In the genomic region with DNA sequence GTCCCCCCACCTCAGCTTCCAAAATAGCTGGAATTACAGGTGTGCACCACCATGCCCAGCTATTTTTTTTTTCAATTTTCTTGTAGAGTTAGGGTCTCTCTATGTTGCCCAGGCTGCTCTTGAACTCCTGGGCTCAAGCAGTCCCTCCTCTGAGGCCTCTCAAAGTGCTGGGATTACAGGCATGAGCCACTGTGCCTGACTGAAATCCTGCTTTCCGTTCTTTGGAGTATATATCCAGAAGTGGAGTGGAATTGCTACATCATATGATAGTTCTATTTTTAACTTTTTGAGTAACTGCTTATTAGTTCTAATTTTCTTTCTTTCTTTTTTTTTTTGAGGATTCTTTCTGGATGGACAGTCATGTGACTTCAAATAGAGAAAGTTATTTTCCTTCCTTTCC, we compare ENCODE assay signal across 28 cellular contexts.
DNase-seq lines count a peak whose midpoint lies in the region; ATAC-seq and TF ChIP-seq lines count a peak whose summit lies in the region.
"Had no signal": no experiment of that assay in that cellular context is flagged by ENCODE, and none has a peak within 500 bp of the region (broad histone marks: within the 10 kb centered on the region; RNA-seq: fewer than 3 reads in every experiment).

No MANE protein-coding gene starts in this region.

- H3K4me3 ChIP-seq in fibroblast of the aortic adventitia (ENCODE audit: low read depth, low read length), result no peak overlapping the region
- H3K4me3 ChIP-seq: right lobe of liver, transverse colon had no signal

- DNase-seq in activated T-cell treated with anti-CD3 and anti-CD28 coated beads, Interleukin-2, amount 50 U/mL, for 24 hours, result no peak
- no peak for DNase-seq in activated T-cell treated with anti-CD3 and anti-CD28 coated beads, Interleukin-2, amount 50 U/mL, for 48 hours
- DNase-seq in activated T-helper 1 cell treated with anti-CD3 and anti-CD28 coated beads, Interleukin-12 subunit alpha, Interleukin-12 subunit beta, Interleukin-2, Interleukin-4 antibody, amounts not matched to agents 30 ng/mL and 10 ng/mL and 1 ng/mL, durations not matched to agents 14 hours and 24 hours and 36 hours (ENCODE audit: low spot score), result no peak
- DNase-seq in fibroblast of the aortic adventitia (ENCODE audit: low read depth) (peak; percentile 27), NCI-H226 (no peak), GM13976 (ENCODE audit: low spot score) (no peak)
- DNase-seq in stimulated activated effector memory CD8-positive, alpha-beta T cell treated with anti-CD3 and anti-CD28 coated beads, Interleukin-12 subunit alpha, Interleukin-12 subunit beta, amount 100 ng/mL, for 72 hours (ENCODE audit: low spot score in 2 of 2), result no peak
- DNase-seq in activated CD4-positive, alpha-beta memory T cell treated with anti-CD3 and anti-CD28 coated beads for 36 hours, result no peak
- DNase-seq: 8988T; activated CD4-positive, alpha-beta T cell treated with anti-CD3 and anti-CD28 coated beads for 48 hours; activated CD8-positive, alpha-beta memory T cell treated with anti-CD3 and anti-CD28 coated beads for 24 hours; C1 segment of cervical spinal cord; central memory CD4-positive, alpha-beta T cell; DMS79 treated with DMSO at 0.1 percent for 48 hours; endodermal cell; GDM1; Kasumi-1; NCI-H1417; NCI-H2029 treated with DMSO at 0.1 percent for 48 hours; NCI-H748 treated with DMSO at 0.1 percent for 48 hours; stimulated activated CD4-positive, alpha-beta T cell treated with anti-CD3 and anti-CD28 coated beads, Interleukin-12 subunit alpha, Interleukin-12 subunit beta, amount 100 ng/mL, for 4 hours; stimulated activated CD4-positive, alpha-beta T cell treated with anti-CD3 and anti-CD28 coated beads, Interleukin-2, amount 100 ng/mL, for 48 hours; T1000; transverse colon had no signal

- CTCF ChIA-PET in activated CD4-positive, alpha-beta memory T cell treated with anti-CD3 and anti-CD28 coated beads for 36 hours (lab: Charles Lee), result no interaction called here

- intact Hi-C loops in activated T-helper 1 cell treated with anti-CD3 and anti-CD28 coated beads, Interleukin-12 subunit alpha, Interleukin-12 subunit beta, Interleukin-2, Interleukin-4 antibody, amounts not matched to agents 30 ng/mL and 10 ng/mL and 1 ng/mL, durations not matched to agents 14 hours and 24 hours and 36 hours (cut with micrococcal nuclease), result no loop called here
- intact Hi-C loops in activated CD4-positive, alpha-beta memory T cell treated with anti-CD3 and anti-CD28 coated beads for 36 hours (cut with micrococcal nuclease), result no loop called here

- H3K27ac Mint-ChIP-seq in activated T-cell treated with anti-CD3 and anti-CD28 coated beads, Interleukin-2, amount 50 U/mL, for 24 hours, result peak overlapping the region; percentile 40
- H3K27ac Mint-ChIP-seq in activated T-helper 1 cell treated with anti-CD3 and anti-CD28 coated beads, Interleukin-12 subunit alpha, Interleukin-12 subunit beta, Interleukin-2, Interleukin-4 antibody, amounts not matched to agents 30 ng/mL and 10 ng/mL and 1 ng/mL, durations not matched to agents 14 hours and 24 hours and 36 hours, result peak overlapping the region; percentile 67
- peak overlapping the region; percentile 56 for H3K27ac Mint-ChIP-seq in stimulated activated effector memory CD8-positive, alpha-beta T cell treated with anti-CD3 and anti-CD28 coated beads, Interleukin-12 subunit alpha, Interleukin-12 subunit beta, amount 100 ng/mL, for 72 hours
- no peak overlapping the region for H3K27ac Mint-ChIP-seq in activated CD4-positive, alpha-beta memory T cell treated with anti-CD3 and anti-CD28 coated beads for 36 hours
- H3K27ac Mint-ChIP-seq: dendritic cell treated with granulocyte-macrophage colony-stimulating factor and Interleukin-4, amounts not matched to agents 40 ng/mL and 50 ng/mL, for 4 days; endodermal cell had no signal

- no peak for ATAC-seq in stimulated activated effector memory CD8-positive, alpha-beta T cell treated with anti-CD3 and anti-CD28 coated beads, Interleukin-12 subunit alpha, Interleukin-12 subunit beta, amount 100 ng/mL, for 72 hours
- ATAC-seq: esophagus mucosa, left lobe of liver, right lobe of liver had no signal

- H3K4me3 Mint-ChIP-seq in activated T-cell treated with anti-CD3 and anti-CD28 coated beads, Interleukin-2, amount 50 U/mL, for 24 hours, result no peak overlapping the region
- H3K4me3 Mint-ChIP-seq in activated T-helper 1 cell treated with anti-CD3 and anti-CD28 coated beads, Interleukin-12 subunit alpha, Interleukin-12 subunit beta, Interleukin-2, Interleukin-4 antibody, amounts not matched to agents 30 ng/mL and 10 ng/mL and 1 ng/mL, durations not matched to agents 14 hours and 24 hours and 36 hours, result no peak overlapping the region
- no peak overlapping the region for H3K4me3 Mint-ChIP-seq in stimulated activated effector memory CD8-positive, alpha-beta T cell treated with anti-CD3 and anti-CD28 coated beads, Interleukin-12 subunit alpha, Interleukin-12 subunit beta, amount 100 ng/mL, for 72 hours
- no peak overlapping the region for H3K4me3 Mint-ChIP-seq in activated CD4-positive, alpha-beta memory T cell treated with anti-CD3 and anti-CD28 coated beads for 36 hours
- H3K4me3 Mint-ChIP-seq: dendritic cell treated with granulocyte-macrophage colony-stimulating factor and Interleukin-4, amounts not matched to agents 40 ng/mL and 50 ng/mL, for 4 days; endodermal cell had no signal

- POLR2A ChIA-PET in activated CD4-positive, alpha-beta memory T cell treated with anti-CD3 and anti-CD28 coated beads for 36 hours (lab: Charles Lee), result no interaction called here

- peaks cover 6% of the 10 kb centered on the region for H3K4me1 Mint-ChIP-seq in activated T-cell treated with anti-CD3 and anti-CD28 coated beads, Interleukin-2, amount 50 U/mL, for 24 hours (ENCODE audit: low read depth)
- H3K4me1 Mint-ChIP-seq in activated T-helper 1 cell treated with anti-CD3 and anti-CD28 coated beads, Interleukin-12 subunit alpha, Interleukin-12 subunit beta, Interleukin-2, Interleukin-4 antibody, amounts not matched to agents 30 ng/mL and 10 ng/mL and 1 ng/mL, durations not matched to agents 14 hours and 24 hours and 36 hours (ENCODE audit: low read depth), result no peaks in the 10 kb centered on the region
- no peaks in the 10 kb centered on the region for H3K4me1 Mint-ChIP-seq in stimulated activated effector memory CD8-positive, alpha-beta T cell treated with anti-CD3 and anti-CD28 coated beads, Interleukin-12 subunit alpha, Interleukin-12 subunit beta, amount 100 ng/mL, for 72 hours
- H3K4me1 Mint-ChIP-seq in activated CD4-positive, alpha-beta memory T cell treated with anti-CD3 and anti-CD28 coated beads for 36 hours (ENCODE audit: low read depth), result peaks cover 4% of the 10 kb centered on the region
- H3K4me1 Mint-ChIP-seq: endodermal cell had no signal

- TF ChIP-seq CTCF in fibroblast of the aortic adventitia (IDR thresholded peaks at IDR 0.05; ENCODE audit: insufficient read depth, low read length) (no peak), GM13976 (IDR thresholded peaks at IDR 0.05; ENCODE audit: borderline replicate concordance, control extremely low read depth, extremely low read depth, insufficient read depth, missing control alignments) (no peak)

- peaks cover 79% of the 10 kb centered on the region for H3K36me3 Mint-ChIP-seq in activated T-cell treated with anti-CD3 and anti-CD28 coated beads, Interleukin-2, amount 50 U/mL, for 24 hours (ENCODE audit: low read depth)
- peaks cover 26% of the 10 kb centered on the region for H3K36me3 Mint-ChIP-seq in activated T-helper 1 cell treated with anti-CD3 and anti-CD28 coated beads, Interleukin-12 subunit alpha, Interleukin-12 subunit beta, Interleukin-2, Interleukin-4 antibody, amounts not matched to agents 30 ng/mL and 10 ng/mL and 1 ng/mL, durations not matched to agents 14 hours and 24 hours and 36 hours (ENCODE audit: low read depth)
- H3K36me3 Mint-ChIP-seq in stimulated activated effector memory CD8-positive, alpha-beta T cell treated with anti-CD3 and anti-CD28 coated beads, Interleukin-12 subunit alpha, Interleukin-12 subunit beta, amount 100 ng/mL, for 72 hours, result peaks cover 72% of the 10 kb centered on the region
- peaks cover 22% of the 10 kb centered on the region for H3K36me3 Mint-ChIP-seq in activated CD4-positive, alpha-beta memory T cell treated with anti-CD3 and anti-CD28 coated beads for 36 hours

- no peaks in the 10 kb centered on the region for H3K27me3 Mint-ChIP-seq in activated T-cell treated with anti-CD3 and anti-CD28 coated beads, Interleukin-2, amount 50 U/mL, for 24 hours
- H3K27me3 Mint-ChIP-seq in activated T-helper 1 cell treated with anti-CD3 and anti-CD28 coated beads, Interleukin-12 subunit alpha, Interleukin-12 subunit beta, Interleukin-2, Interleukin-4 antibody, amounts not matched to agents 30 ng/mL and 10 ng/mL and 1 ng/mL, durations not matched to agents 14 hours and 24 hours and 36 hours (ENCODE audit: insufficient read depth), result no peaks in the 10 kb centered on the region
- no peaks in the 10 kb centered on the region for H3K27me3 Mint-ChIP-seq in activated CD4-positive, alpha-beta memory T cell treated with anti-CD3 and anti-CD28 coated beads for 36 hours
- H3K27me3 Mint-ChIP-seq: dendritic cell treated with granulocyte-macrophage colony-stimulating factor and Interleukin-4, amounts not matched to agents 40 ng/mL and 50 ng/mL, for 4 days had no signal

- no peaks in the 10 kb centered on the region for H3K9me3 Mint-ChIP-seq in activated T-cell treated with anti-CD3 and anti-CD28 coated beads, Interleukin-2, amount 50 U/mL, for 24 hours
- H3K9me3 Mint-ChIP-seq in activated T-helper 1 cell treated with anti-CD3 and anti-CD28 coated beads, Interleukin-12 subunit alpha, Interleukin-12 subunit beta, Interleukin-2, Interleukin-4 antibody, amounts not matched to agents 30 ng/mL and 10 ng/mL and 1 ng/mL, durations not matched to agents 14 hours and 24 hours and 36 hours, result no peaks in the 10 kb centered on the region
- no peaks in the 10 kb centered on the region for H3K9me3 Mint-ChIP-seq in stimulated activated effector memory CD8-positive, alpha-beta T cell treated with anti-CD3 and anti-CD28 coated beads, Interleukin-12 subunit alpha, Interleukin-12 subunit beta, amount 100 ng/mL, for 72 hours
- no peaks in the 10 kb centered on the region for H3K9me3 Mint-ChIP-seq in activated CD4-positive, alpha-beta memory T cell treated with anti-CD3 and anti-CD28 coated beads for 36 hours
- H3K9me3 Mint-ChIP-seq: dendritic cell treated with granulocyte-macrophage colony-stimulating factor and Interleukin-4, amounts not matched to agents 40 ng/mL and 50 ng/mL, for 4 days; endodermal cell had no signal

- in situ Hi-C loops in GM13976 (cut with MboI; ENCODE audit: low sequenced_read_pairs, unreplicated experiment), result no loop called here
